Comparison of ENCODE assay signal across 23 cellular contexts in the genomic region with DNA sequence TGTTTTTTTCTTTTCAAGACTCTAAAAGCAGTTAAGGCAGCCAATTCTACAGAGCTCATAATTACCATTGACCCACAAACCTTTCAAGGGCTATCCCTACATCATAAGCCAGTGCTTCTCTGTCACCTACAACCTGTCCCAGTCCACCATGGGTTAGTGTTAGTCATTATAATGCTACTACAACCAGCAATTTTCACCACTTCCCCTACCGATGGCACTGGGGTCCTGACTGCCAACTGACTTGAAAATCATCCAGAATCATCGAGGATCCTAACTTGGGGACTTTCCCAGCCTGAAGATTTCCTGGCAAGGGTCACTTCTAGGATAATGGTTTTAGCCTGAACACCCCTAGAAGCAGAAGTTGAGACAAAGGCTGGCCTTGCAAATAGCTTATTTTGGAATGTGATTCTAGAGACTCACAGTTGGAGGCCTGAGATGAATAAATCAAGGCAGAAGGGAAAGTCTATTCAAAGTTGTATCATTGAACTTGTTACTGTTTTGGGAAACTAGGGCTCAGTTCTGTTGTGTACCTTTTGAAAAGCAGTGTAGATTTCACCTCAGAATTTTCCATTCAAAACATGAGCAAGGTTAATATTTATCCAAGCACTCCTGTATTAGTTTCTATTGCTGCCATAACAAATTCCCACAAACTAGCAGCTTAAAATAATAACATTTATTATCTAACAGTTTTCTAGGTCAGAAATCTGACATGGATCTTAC.
DNase-seq lines count a peak whose midpoint lies in the region; ATAC-seq, FAIRE-seq and TF ChIP-seq lines count a peak whose summit lies in the region.
"Had no signal": no experiment of that assay in that cellular context is flagged by ENCODE, and none has a peak within 500 bp of the region (broad histone marks: within the 10 kb centered on the region; RNA-seq: fewer than 3 reads in every experiment).

No MANE protein-coding gene starts in this region.

- no TSS peak for BruUV-seq in GM12878 (replicated peaks; lab: Mats Ljungman, UMichigan)

- in situ Hi-C loops in G401 (cut with HindIII; ENCODE audit: low sequenced_read_pairs), result no loop called here
- in situ Hi-C loops in GM12878 (cut with MboI), result no loop called here

- no peaks in the 10 kb centered on the region for H3K36me3 Mint-ChIP-seq in activated CD4-positive, alpha-beta T cell treated with anti-CD3 and anti-CD28 coated beads, Interleukin-2, amount 10 ng/mL, durations not matched to agents 24 days and 14 days (ENCODE audit: low read depth)
- no peaks in the 10 kb centered on the region for H3K36me3 Mint-ChIP-seq in activated T-helper 17 cell treated with anti-CD3 and anti-CD28 coated beads, Interleukin-2, amount 50 U/mL, for 72 hours (ENCODE audit: low read depth)
- H3K36me3 Mint-ChIP-seq: CD4-positive, CD25-positive, alpha-beta regulatory T cell had no signal

- intact Hi-C loops in GM12878 (cut with micrococcal nuclease; ENCODE audit: unreplicated experiment), result no loop called here
- intact Hi-C loops in activated CD4-positive, alpha-beta T cell treated with anti-CD3 and anti-CD28 coated beads, Interleukin-2, amount 10 ng/mL, durations not matched to agents 24 days and 14 days (cut with micrococcal nuclease), result no loop called here

- TF ChIP-seq CTCF in GM12878 (IDR thresholded peaks at IDR 0.05 in 2 of 3, conservative IDR thresholded peaks at IDR 0.05 in 1 of 3; ENCODE audit: control insufficient read depth in 2 of 3, extremely low read depth in 1 of 3, insufficient read depth in 1 of 3, low read depth in 3 of 3, low read length in 3 of 3) (no peak), osteoblast (IDR thresholded peaks at IDR 0.05; ENCODE audit: extremely low read depth, low read depth, low read length) (no peak)

- no peak overlapping the region for H3K27ac ChIP-seq in GM12878 (ENCODE audit: control insufficient read depth, insufficient read depth)
- H3K27ac ChIP-seq in osteoblast (ENCODE audit: low read depth, low read length), result no peak overlapping the region
- H3K27ac ChIP-seq: KMS-11 had no signal

- no peak overlapping the region for H2AFZ ChIP-seq in GM12878 (ENCODE audit: control insufficient read depth, low read depth, low read length)
- no peak overlapping the region for H2AFZ ChIP-seq in osteoblast (ENCODE audit: low read length)

- 2% methylated on average over 2 of the region's 2 CpGs for WGBS in GM12878 (ENCODE audit: insufficient coverage, insufficient replicate concordance, low lambda C conversion rate, missing lambda C conversion rate)

- H3K27me3 ChIP-seq in GM12878 (replicated peaks in 1 of 2; ENCODE audit: control insufficient read depth in 2 of 2, insufficient read depth in 2 of 2, low read length in 1 of 2), result no peaks in the 10 kb centered on the region
- H3K27me3 ChIP-seq in osteoblast (ENCODE audit: insufficient read depth, low read length), result no peaks in the 10 kb centered on the region
- H3K27me3 ChIP-seq: BE2C had no signal

- H3K27ac Mint-ChIP-seq in activated CD4-positive, alpha-beta T cell treated with anti-CD3 and anti-CD28 coated beads, Interleukin-2, amount 10 ng/mL, durations not matched to agents 24 days and 14 days, result no peak overlapping the region
- H3K27ac Mint-ChIP-seq in activated T-helper 17 cell treated with anti-CD3 and anti-CD28 coated beads, Interleukin-2, amount 50 U/mL, for 72 hours, result no peak overlapping the region
- H3K27ac Mint-ChIP-seq: CD4-positive, CD25-positive, alpha-beta regulatory T cell had no signal

- H3K4me2 ChIP-seq in GM12878 (ENCODE audit: control insufficient read depth, insufficient read depth) (no peak overlapping the region), osteoblast (ENCODE audit: insufficient read depth, low read length) (no peak overlapping the region)
- H3K4me2 ChIP-seq: KMS-11 had no signal

- no peaks in the 10 kb centered on the region for H3K4me1 Mint-ChIP-seq in activated CD4-positive, alpha-beta T cell treated with anti-CD3 and anti-CD28 coated beads, Interleukin-2, amount 10 ng/mL, durations not matched to agents 24 days and 14 days
- H3K4me1 Mint-ChIP-seq in activated T-helper 17 cell treated with anti-CD3 and anti-CD28 coated beads, Interleukin-2, amount 50 U/mL, for 72 hours, result no peaks in the 10 kb centered on the region
- H3K4me1 Mint-ChIP-seq: CD4-positive, CD25-positive, alpha-beta regulatory T cell had no signal

- FAIRE-seq in GM12878 (lab: Jason Lieb, UNC), result peak; percentile 52
- FAIRE-seq: GM19239 had no signal

- H3K36me3 ChIP-seq in GM12878 (ENCODE audit: control insufficient read depth in 2 of 2, insufficient read depth in 2 of 2, low read length in 1 of 2) (no peaks in the 10 kb centered on the region), osteoblast (ENCODE audit: insufficient read depth, low read length) (no peaks in the 10 kb centered on the region)
- H3K36me3 ChIP-seq: BE2C had no signal

- no peak for TF ChIP-seq RAD21 in GM12878 (IDR thresholded peaks at IDR 0.05; ENCODE audit: insufficient read depth, low read depth, low read length)

- no peak for TF ChIP-seq EP300 in GM12878 (IDR thresholded peaks at IDR 0.05; ENCODE audit: borderline replicate concordance in 1 of 2, control insufficient read depth in 1 of 2, low read depth in 2 of 2, low read length in 2 of 2)

- RAD21 ChIA-PET in GM12878 (lab: Charles Lee; ENCODE audit: unreplicated experiment), result no interaction called here

- H3K4me3 ChIP-seq in GM12878, result no peak overlapping the region
- H3K4me3 ChIP-seq in osteoblast (ENCODE audit: insufficient read depth, low read length), result no peak overlapping the region

- H3K9me3 ChIP-seq in GM12878 (replicated peaks; ENCODE audit: control insufficient read depth, insufficient read depth, low read length), result no peaks in the 10 kb centered on the region
- peaks cover 4% of the 10 kb centered on the region for H3K9me3 ChIP-seq in osteoblast (ENCODE audit: low read depth, low read length)
- H3K9me3 ChIP-seq: BE2C had no signal

- H4K20me1 ChIP-seq in GM12878 (ENCODE audit: control insufficient read depth, insufficient read depth) (no peaks in the 10 kb centered on the region), osteoblast (ENCODE audit: insufficient read depth, low read length) (no peaks in the 10 kb centered on the region)

- POLR2A ChIA-PET in GM12878 (lab: Charles Lee), result no interaction called here

- H3K9ac ChIP-seq in GM12878 (ENCODE audit: control insufficient read depth, insufficient read depth, low read length), result no peak overlapping the region
- H3K9ac ChIP-seq: KMS-11 had no signal

- H3K4me1 ChIP-seq in GM12878 (ENCODE audit: control insufficient read depth, insufficient read depth, low read length) (no peaks in the 10 kb centered on the region), osteoblast (ENCODE audit: insufficient read depth, low read length) (no peaks in the 10 kb centered on the region)
- H3K4me1 ChIP-seq: BE2C had no signal

- H3K4me3 Mint-ChIP-seq in activated CD4-positive, alpha-beta T cell treated with anti-CD3 and anti-CD28 coated beads, Interleukin-2, amount 10 ng/mL, durations not matched to agents 24 days and 14 days, result no peak overlapping the region
- no peak overlapping the region for H3K4me3 Mint-ChIP-seq in activated T-helper 17 cell treated with anti-CD3 and anti-CD28 coated beads, Interleukin-2, amount 50 U/mL, for 72 hours
- H3K4me3 Mint-ChIP-seq: CD4-positive, CD25-positive, alpha-beta regulatory T cell had no signal

- DNase-seq in G401 (ENCODE audit: low spot score) (peak; percentile 6), GM12878 (ENCODE audit: low read depth, low spot score) (no peak), inferior parietal cortex (ENCODE audit: extremely low spot score) (peak; percentile 9), pons (ENCODE audit: low spot score) (peak; percentile 45), osteoblast (ENCODE audit: insufficient read length, low spot score, missing footprints) (no peak), DMS114 treated with DMSO at 0.1 percent for 48 hours (lab: John Stamatoyannopoulos, UW; ENCODE audit: unreplicated experiment) (no peak)
- DNase-seq in activated CD4-positive, alpha-beta T cell treated with anti-CD3 and anti-CD28 coated beads, Interleukin-2, amount 10 ng/mL, durations not matched to agents 24 days and 14 days, result no peak
- DNase-seq: BE2C; CD4-positive, CD25-positive, alpha-beta regulatory T cell; COR-L47; DMS 273 treated with DMSO at 0.1 percent for 48 hours; GF-D8; GOT3; NCI-H1417 treated with DMSO at 0.1 percent for 48 hours; NCI-H187 treated with DMSO at 0.1 percent for 48 hours; NCI-H226; NCI-H524 treated with DMSO at 0.1 percent for 48 hours; PC-3; RPMI8226; SHP77 treated with DMSO at 0.1 percent for 48 hours had no signal

- H3K79me2 ChIP-seq in GM12878 (ENCODE audit: control insufficient read depth, insufficient read depth, low read length) (no peaks in the 10 kb centered on the region), osteoblast (ENCODE audit: insufficient read depth, low read length) (no peaks in the 10 kb centered on the region)

- TF ChIP-seq POLR2A in GM12878 (IDR thresholded peaks at IDR 0.05; ENCODE audit: low read depth, low read length), result no peak

- H3K9me3 Mint-ChIP-seq in activated CD4-positive, alpha-beta T cell treated with anti-CD3 and anti-CD28 coated beads, Interleukin-2, amount 10 ng/mL, durations not matched to agents 24 days and 14 days, result no peaks in the 10 kb centered on the region
- H3K9me3 Mint-ChIP-seq in activated T-helper 17 cell treated with anti-CD3 and anti-CD28 coated beads, Interleukin-2, amount 50 U/mL, for 72 hours, result peaks cover 9% of the 10 kb centered on the region

- SMC1A ChIA-PET in GM12878 (lab: Charles Lee; ENCODE audit: uncharacterized antibody, unreplicated experiment), result interaction anchor here (1.3 kb wide), 1 partner anchor 15 kb away, joined by 3 read pairs; no protein-coding TSS in a partner anchor

- CTCF ChIA-PET in GM12878 (lab: Yijun Ruan, JAX), result no interaction called here

- no peaks in the 10 kb centered on the region for H3K27me3 Mint-ChIP-seq in activated CD4-positive, alpha-beta T cell treated with anti-CD3 and anti-CD28 coated beads, Interleukin-2, amount 10 ng/mL, durations not matched to agents 24 days and 14 days
- no peaks in the 10 kb centered on the region for H3K27me3 Mint-ChIP-seq in activated T-helper 17 cell treated with anti-CD3 and anti-CD28 coated beads, Interleukin-2, amount 50 U/mL, for 72 hours
- H3K27me3 Mint-ChIP-seq: CD4-positive, CD25-positive, alpha-beta regulatory T cell had no signal

- ATAC-seq in GM12878, result no peak
- no peak for ATAC-seq in activated T-helper 17 cell treated with anti-CD3 and anti-CD28 coated beads, Interleukin-2, amount 50 U/mL, for 72 hours (replicated peaks)
- ATAC-seq: PC-3 had no signal

TF ChIP-seq in GM12878, 131 proteins besides CTCF, POLR2A, EP300 and RAD21 (continues in another document):
- TF ChIP-seq MTA3 (IDR thresholded peaks at IDR 0.05; ENCODE audit: borderline replicate concordance, low read length) (no peak), TCF7 (IDR thresholded peaks at IDR 0.05; ENCODE audit: borderline replicate concordance) (no peak), FOS (IDR thresholded peaks at IDR 0.05; ENCODE audit: borderline replicate concordance, extremely low read depth, insufficient read length) (no peak), EZH2 (IDR thresholded peaks at IDR 0.05; ENCODE audit: borderline replicate concordance, control insufficient read depth, low read depth, low read length) (no peak)

Comparison
In these comparisons a context has a peak if more than half of its experiments do, and no peak if none do; other contexts are left out.
1. DNase-seq: peak in G401 (single experiment), inferior parietal cortex (single experiment) and pons (single experiment); none in GM12878 (single experiment), activated CD4-positive, alpha-beta T cell treated with anti-CD3 and anti-CD28 coated beads, Interleukin-2, amount 10 ng/mL, durations not matched to agents 24 days and 14 days (single experiment), osteoblast (single experiment) and DMS114 treated with DMSO at 0.1 percent for 48 hours (single experiment).